ENCODE assay signal across 1 cellular context in the genomic region with DNA sequence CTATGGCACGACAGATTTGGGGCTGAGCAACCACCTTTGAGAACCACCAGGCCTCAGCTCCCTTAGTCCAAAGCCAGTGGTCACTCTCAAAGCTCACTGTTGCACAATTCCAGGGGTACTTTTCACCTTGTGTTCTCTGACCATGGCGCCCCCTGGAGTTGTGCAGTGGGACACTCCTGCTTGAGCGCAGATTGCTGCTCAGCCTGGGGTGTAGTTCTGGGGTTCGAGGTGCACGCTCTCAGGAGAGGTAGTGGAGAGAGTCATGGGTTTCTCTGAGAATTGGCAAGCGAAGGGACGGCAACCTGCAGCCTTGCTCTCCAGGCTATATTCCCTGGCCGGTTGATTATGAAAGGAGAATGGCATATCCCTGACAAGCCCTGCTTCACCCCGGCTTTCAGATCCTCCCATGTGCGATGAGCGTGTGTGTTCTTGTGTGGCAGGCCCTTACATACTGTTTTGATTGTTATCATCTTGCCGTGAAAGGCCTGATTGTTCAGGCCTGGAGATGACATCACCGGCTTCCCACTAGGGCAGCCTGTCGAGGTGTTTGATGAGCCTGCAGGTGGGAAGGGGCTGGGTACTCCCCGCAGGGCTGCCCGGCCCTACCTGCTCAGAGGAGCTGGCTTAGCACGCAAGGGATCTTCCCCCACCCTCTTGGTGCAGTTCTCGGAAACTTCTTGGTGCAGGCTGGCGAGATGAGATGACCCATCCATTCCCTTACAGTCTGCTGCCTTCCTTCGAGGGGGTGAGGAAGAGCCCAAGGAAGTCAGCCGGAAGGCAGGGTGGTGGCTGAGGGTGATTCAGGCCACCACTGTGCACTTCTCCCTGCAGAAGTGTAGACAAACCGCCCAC.
TF ChIP-seq lines count a peak whose summit lies in the region.

No MANE protein-coding gene starts in this region.

TF ChIP-seq in HepG2, 621 proteins besides CTCF, POLR2A, EP300 and RAD21 (continued from another document and continues in another):
- TF ChIP-seq, protein P1, sequence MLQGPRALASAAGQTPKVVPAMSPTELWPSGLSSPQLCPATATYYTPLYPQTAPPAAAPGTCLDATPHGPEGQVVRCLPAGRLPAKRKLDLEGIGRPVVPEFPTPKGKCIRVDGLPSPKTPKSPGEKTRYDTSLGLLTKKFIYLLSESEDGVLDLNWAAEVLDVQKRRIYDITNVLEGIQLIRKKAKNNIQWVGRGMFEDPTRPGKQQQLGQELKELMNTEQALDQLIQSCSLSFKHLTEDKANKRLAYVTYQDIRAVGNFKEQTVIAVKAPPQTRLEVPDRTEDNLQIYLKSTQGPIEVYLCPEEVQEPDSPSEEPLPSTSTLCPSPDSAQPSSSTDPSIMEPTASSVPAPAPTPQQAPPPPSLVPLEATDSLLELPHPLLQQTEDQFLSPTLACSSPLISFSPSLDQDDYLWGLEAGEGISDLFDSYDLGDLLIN (CRISPR knock-in tag; IDR thresholded peaks at IDR 0.05; ENCODE audit: borderline replicate concordance) = no peak
- TF ChIP-seq NFYC (CRISPR knock-in tag; IDR thresholded peaks at IDR 0.05) (peak; percentile 47; the same call in 1 of the 2 replicates), ZNF543 (CRISPR knock-in tag; IDR thresholded peaks at IDR 0.05) (0 out of 2 replicates have a peak, but pooled peaks have one; percentile 72), FOSL2 (CRISPR knock-in tag; IDR thresholded peaks at IDR 0.05) (peak; percentile 90), PRPF4 (IDR thresholded peaks at IDR 0.05; ENCODE audit: low read depth, low read length, poor library complexity, severe bottlenecking) (no peak), CREB1 (IDR thresholded peaks at IDR 0.05) (peak; percentile 64; the same call in 1 of the 2 replicates), CREB1 (CRISPR knock-in tag; IDR thresholded peaks at IDR 0.05) (peak; percentile 65; the same call in 1 of the 2 replicates), ZNF605 (CRISPR knock-in tag; IDR thresholded peaks at IDR 0.05) (0 out of 2 replicates have a peak, but pooled peaks have one; percentile 22), ZNF775 (CRISPR knock-in tag; IDR thresholded peaks at IDR 0.05; ENCODE audit: borderline replicate concordance) (peak; percentile 88; the same call in 1 of the 2 replicates), YEATS4 (CRISPR knock-in tag; IDR thresholded peaks at IDR 0.05; ENCODE audit: borderline replicate concordance) (peak; percentile 73), ZFP41 (CRISPR knock-in tag; IDR thresholded peaks at IDR 0.05; ENCODE audit: borderline replicate concordance) (0 out of 2 replicates have a peak, but pooled peaks have one; percentile 57), ZKSCAN5 (CRISPR knock-in tag; IDR thresholded peaks at IDR 0.05) (0 out of 2 replicates have a peak, but pooled peaks have one; percentile 34), YEATS2 (CRISPR knock-in tag; IDR thresholded peaks at IDR 0.05; ENCODE audit: borderline replicate concordance) (peak; percentile 32; the same call in 1 of the 2 replicates), ZNF674 (CRISPR knock-in tag; IDR thresholded peaks at IDR 0.05; ENCODE audit: low read depth) (peak; percentile 21; the same call in 1 of the 2 replicates), KDM1A (CRISPR knock-in tag; IDR thresholded peaks at IDR 0.05) (peak; percentile 48; the same call in 1 of the 2 replicates), PAWR (CRISPR knock-in tag; IDR thresholded peaks at IDR 0.05; ENCODE audit: borderline replicate concordance) (no peak), KLF6 (CRISPR knock-in tag; IDR thresholded peaks at IDR 0.05) (0 out of 2 replicates have a peak, but pooled peaks have one; percentile 6), PHF5A (CRISPR knock-in tag; IDR thresholded peaks at IDR 0.05; ENCODE audit: low read depth, unreplicated experiment) (no peak), ZNF296 (CRISPR knock-in tag; conservative IDR thresholded peaks at IDR 0.05) (0 out of 2 replicates have a peak, but pooled peaks have one; percentile 24), ZFY (CRISPR knock-in tag; IDR thresholded peaks at IDR 0.05) (peak; percentile 63), ZNF788 (CRISPR knock-in tag; IDR thresholded peaks at IDR 0.05; ENCODE audit: borderline replicate concordance) (peak; percentile 26; the same call in 1 of the 2 replicates), ZNF746 (CRISPR knock-in tag; IDR thresholded peaks at IDR 0.05) (0 out of 2 replicates have a peak, but pooled peaks have one; percentile 76), KLF13 (CRISPR knock-in tag; IDR thresholded peaks at IDR 0.05) (0 out of 2 replicates have a peak, but pooled peaks have one; percentile 46), RBM39 (IDR thresholded peaks at IDR 0.05; ENCODE audit: low read depth, low read length, poor library complexity, severe bottlenecking) (peak; percentile 69), SALL2 (CRISPR knock-in tag; IDR thresholded peaks at IDR 0.05) (peak; percentile 23), NR2F1 (CRISPR knock-in tag; IDR thresholded peaks at IDR 0.05) (no peak), MXI1 (IDR thresholded peaks at IDR 0.05; ENCODE audit: borderline replicate concordance, low read depth, low read length) (peak; percentile 68; the same call in 2 of the 3 replicates), HOXD1 (CRISPR knock-in tag; IDR thresholded peaks at IDR 0.05) (peak; percentile 49; the same call in 1 of the 2 replicates), ZSCAN9 (CRISPR knock-in tag; IDR thresholded peaks at IDR 0.05; ENCODE audit: borderline replicate concordance) (peak; percentile 34; the same call in 1 of the 2 replicates), NCOA2 (CRISPR knock-in tag; IDR thresholded peaks at IDR 0.05) (peak; percentile 85), ZNF230 (CRISPR knock-in tag; IDR thresholded peaks at IDR 0.05) (no peak), CCDC6 (CRISPR knock-in tag; IDR thresholded peaks at IDR 0.05) (peak; percentile 82), RNF2 (conservative IDR thresholded peaks at IDR 0.05; ENCODE audit: low read depth) (peak; percentile 46), LCORL (IDR thresholded peaks at IDR 0.05) (no peak), LCORL (CRISPR knock-in tag; IDR thresholded peaks at IDR 0.05) (0 out of 2 replicates have a peak, but pooled peaks have one; percentile 62), ZNF3 (CRISPR knock-in tag; IDR thresholded peaks at IDR 0.05) (peak; percentile 7; the same call in 1 of the 2 replicates), SPEN (CRISPR knock-in tag; IDR thresholded peaks at IDR 0.05; ENCODE audit: low read depth) (peak; percentile 39; the same call in 1 of the 2 replicates), ZNF567 (CRISPR knock-in tag; IDR thresholded peaks at IDR 0.05; ENCODE audit: borderline replicate concordance) (peak; percentile 71; the same call in 1 of the 2 replicates), RXRB (CRISPR knock-in tag; IDR thresholded peaks at IDR 0.05; ENCODE audit: borderline replicate concordance) (peak; percentile 79; the same call in 1 of the 2 replicates), ZNF670 (CRISPR knock-in tag; IDR thresholded peaks at IDR 0.05; ENCODE audit: borderline replicate concordance) (no peak), JUND (CRISPR knock-in tag; IDR thresholded peaks at IDR 0.05) (peak; percentile 80; the same call in 1 of the 2 replicates), HNF4A (CRISPR knock-in tag; IDR thresholded peaks at IDR 0.05) (peak; percentile 31; the same call in 1 of the 2 replicates), ZBTB21 (CRISPR knock-in tag; IDR thresholded peaks at IDR 0.05) (peak; percentile 45; the same call in 1 of the 2 replicates), ZSCAN29 (CRISPR knock-in tag; conservative IDR thresholded peaks at IDR 0.05) (peak; percentile 82; the same call in 1 of the 2 replicates), HHEX (CRISPR knock-in tag; IDR thresholded peaks at IDR 0.05) (no peak), ZKSCAN1 (IDR thresholded peaks at IDR 0.05; ENCODE audit: low read length) (no peak), ZNF101 (CRISPR knock-in tag; IDR thresholded peaks at IDR 0.05; ENCODE audit: borderline replicate concordance, low read depth) (0 out of 2 replicates have a peak, but pooled peaks have one; percentile 14), EHMT2 (IDR thresholded peaks at IDR 0.05; ENCODE audit: borderline replicate concordance, low read depth, low read length) (0 out of 2 replicates have a peak, but pooled peaks have one; percentile 32)
- TF ChIP-seq, protein P2, sequence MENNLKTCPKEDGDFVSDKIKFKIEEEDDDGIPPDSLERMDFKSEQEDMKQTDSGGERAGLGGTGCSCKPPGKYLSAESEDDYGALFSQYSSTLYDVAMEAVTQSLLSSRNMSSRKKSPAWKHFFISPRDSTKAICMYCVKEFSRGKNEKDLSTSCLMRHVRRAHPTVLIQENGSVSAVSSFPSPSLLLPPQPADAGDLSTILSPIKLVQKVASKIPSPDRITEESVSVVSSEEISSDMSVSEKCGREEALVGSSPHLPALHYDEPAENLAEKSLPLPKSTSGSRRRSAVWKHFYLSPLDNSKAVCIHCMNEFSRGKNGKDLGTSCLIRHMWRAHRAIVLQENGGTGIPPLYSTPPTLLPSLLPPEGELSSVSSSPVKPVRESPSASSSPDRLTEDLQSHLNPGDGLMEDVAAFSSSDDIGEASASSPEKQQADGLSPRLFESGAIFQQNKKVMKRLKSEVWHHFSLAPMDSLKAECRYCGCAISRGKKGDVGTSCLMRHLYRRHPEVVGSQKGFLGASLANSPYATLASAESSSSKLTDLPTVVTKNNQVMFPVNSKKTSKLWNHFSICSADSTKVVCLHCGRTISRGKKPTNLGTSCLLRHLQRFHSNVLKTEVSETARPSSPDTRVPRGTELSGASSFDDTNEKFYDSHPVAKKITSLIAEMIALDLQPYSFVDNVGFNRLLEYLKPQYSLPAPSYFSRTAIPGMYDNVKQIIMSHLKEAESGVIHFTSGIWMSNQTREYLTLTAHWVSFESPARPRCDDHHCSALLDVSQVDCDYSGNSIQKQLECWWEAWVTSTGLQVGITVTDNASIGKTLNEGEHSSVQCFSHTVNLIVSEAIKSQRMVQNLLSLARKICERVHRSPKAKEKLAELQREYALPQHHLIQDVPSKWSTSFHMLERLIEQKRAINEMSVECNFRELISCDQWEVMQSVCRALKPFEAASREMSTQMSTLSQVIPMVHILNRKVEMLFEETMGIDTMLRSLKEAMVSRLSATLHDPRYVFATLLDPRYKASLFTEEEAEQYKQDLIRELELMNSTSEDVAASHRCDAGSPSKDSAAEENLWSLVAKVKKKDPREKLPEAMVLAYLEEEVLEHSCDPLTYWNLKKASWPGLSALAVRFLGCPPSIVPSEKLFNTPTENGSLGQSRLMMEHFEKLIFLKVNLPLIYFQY (CRISPR knock-in tag; IDR thresholded peaks at IDR 0.05; ENCODE audit: borderline replicate concordance) = no peak
- TF ChIP-seq, protein P3, sequence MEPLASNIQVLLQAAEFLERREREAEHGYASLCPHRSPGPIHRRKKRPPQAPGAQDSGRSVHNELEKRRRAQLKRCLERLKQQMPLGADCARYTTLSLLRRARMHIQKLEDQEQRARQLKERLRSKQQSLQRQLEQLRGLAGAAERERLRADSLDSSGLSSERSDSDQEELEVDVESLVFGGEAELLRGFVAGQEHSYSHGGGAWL (CRISPR knock-in tag; IDR thresholded peaks at IDR 0.05) = peak; percentile 43; the same call in 1 of the 2 replicates
- TF ChIP-seq, protein P4, sequence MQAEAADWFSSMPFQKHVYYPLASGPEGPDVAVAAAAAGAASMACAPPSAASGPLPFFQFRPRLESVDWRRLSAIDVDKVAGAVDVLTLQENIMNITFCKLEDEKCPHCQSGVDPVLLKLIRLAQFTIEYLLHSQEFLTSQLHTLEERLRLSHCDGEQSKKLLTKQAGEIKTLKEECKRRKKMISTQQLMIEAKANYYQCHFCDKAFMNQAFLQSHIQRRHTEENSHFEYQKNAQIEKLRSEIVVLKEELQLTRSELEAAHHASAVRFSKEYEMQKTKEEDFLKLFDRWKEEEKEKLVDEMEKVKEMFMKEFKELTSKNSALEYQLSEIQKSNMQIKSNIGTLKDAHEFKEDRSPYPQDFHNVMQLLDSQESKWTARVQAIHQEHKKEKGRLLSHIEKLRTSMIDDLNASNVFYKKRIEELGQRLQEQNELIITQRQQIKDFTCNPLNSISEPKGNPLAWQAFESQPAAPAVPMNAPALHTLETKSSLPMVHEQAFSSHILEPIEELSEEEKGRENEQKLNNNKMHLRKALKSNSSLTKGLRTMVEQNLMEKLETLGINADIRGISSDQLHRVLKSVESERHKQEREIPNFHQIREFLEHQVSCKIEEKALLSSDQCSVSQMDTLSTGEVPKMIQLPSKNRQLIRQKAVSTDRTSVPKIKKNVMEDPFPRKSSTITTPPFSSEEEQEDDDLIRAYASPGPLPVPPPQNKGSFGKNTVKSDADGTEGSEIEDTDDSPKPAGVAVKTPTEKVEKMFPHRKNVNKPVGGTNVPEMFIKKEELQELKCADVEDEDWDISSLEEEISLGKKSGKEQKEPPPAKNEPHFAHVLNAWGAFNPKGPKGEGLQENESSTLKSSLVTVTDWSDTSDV (CRISPR knock-in tag; IDR thresholded peaks at IDR 0.05) = peak; percentile 86
- TF ChIP-seq, protein P5, sequence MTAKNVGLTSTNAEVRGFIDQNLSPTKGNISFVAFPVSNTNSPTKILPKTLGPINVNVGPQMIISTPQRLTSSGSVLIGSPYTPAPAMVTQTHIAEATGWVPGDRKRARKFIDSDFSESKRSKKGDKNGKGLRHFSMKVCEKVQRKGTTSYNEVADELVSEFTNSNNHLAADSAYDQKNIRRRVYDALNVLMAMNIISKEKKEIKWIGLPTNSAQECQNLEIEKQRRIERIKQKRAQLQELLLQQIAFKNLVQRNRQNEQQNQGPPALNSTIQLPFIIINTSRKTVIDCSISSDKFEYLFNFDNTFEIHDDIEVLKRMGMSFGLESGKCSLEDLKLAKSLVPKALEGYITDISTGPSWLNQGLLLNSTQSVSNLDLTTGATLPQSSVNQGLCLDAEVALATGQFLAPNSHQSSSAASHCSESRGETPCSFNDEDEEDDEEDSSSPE (CRISPR knock-in tag; IDR thresholded peaks at IDR 0.05) = no peak
- TF ChIP-seq, protein P6, sequence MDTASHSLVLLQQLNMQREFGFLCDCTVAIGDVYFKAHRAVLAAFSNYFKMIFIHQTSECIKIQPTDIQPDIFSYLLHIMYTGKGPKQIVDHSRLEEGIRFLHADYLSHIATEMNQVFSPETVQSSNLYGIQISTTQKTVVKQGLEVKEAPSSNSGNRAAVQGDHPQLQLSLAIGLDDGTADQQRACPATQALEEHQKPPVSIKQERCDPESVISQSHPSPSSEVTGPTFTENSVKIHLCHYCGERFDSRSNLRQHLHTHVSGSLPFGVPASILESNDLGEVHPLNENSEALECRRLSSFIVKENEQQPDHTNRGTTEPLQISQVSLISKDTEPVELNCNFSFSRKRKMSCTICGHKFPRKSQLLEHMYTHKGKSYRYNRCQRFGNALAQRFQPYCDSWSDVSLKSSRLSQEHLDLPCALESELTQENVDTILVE (CRISPR knock-in tag; IDR thresholded peaks at IDR 0.05) = peak; percentile 43; the same call in 1 of the 2 replicates
- TF ChIP-seq, protein P7, sequence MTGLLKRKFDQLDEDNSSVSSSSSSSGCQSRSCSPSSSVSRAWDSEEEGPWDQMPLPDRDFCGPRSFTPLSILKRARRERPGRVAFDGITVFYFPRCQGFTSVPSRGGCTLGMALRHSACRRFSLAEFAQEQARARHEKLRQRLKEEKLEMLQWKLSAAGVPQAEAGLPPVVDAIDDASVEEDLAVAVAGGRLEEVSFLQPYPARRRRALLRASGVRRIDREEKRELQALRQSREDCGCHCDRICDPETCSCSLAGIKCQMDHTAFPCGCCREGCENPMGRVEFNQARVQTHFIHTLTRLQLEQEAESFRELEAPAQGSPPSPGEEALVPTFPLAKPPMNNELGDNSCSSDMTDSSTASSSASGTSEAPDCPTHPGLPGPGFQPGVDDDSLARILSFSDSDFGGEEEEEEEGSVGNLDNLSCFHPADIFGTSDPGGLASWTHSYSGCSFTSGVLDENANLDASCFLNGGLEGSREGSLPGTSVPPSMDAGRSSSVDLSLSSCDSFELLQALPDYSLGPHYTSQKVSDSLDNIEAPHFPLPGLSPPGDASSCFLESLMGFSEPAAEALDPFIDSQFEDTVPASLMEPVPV (CRISPR knock-in tag; IDR thresholded peaks at IDR 0.05) = peak; percentile 42; the same call in 1 of the 2 replicates
